Comparison of ENCODE assay signal across 17 cellular contexts in the genomic region with DNA sequence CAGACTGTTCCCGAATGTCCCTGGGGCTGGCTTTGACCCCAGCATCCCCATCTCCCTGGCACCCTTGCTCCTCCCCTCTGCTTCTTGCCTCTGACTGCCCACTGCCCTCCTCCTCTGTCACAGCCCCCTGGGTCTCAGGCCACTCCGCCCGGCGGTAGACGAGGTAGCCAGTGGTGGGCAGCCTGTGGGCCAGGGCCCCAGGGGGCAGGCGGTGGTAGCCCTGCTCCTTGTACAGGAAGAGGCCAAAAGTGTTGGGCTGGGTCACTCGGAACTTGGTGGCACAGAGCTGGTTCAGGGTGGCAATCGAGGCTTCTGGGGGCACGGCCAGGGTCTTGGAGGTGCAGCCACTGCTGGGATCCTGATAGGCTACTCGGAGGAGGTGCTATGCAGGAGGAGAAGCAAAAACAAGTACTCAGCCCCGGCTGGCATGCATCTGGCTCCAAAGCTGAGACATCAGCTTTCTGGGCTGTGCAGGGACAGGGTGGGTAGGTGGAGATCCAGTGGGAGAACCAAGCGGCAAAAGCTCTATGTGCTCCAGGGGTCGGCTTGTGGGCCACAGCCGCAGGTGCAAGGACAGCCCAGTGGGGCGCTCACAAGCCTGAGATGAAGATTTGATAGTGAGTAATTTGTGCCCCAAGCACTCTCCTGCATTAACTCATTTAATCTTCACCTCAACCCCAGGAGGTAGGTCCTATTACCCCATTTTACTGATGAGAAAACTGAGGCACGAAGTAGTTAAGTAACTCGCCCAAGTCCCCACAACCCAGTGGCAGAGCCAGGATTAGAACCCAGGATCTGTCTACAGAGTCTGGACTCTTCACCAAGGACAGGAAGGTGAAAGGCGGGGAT. TPM values are rescaled to one million over a fixed set of nuclear protein-coding genes. Genes with fewer than 3 reads are reported as not detected.
"Had no signal": no experiment of that assay in that cellular context is flagged by ENCODE, and none has a peak within 500 bp of the region (broad histone marks: within the 10 kb centered on the region; RNA-seq: fewer than 3 reads in every experiment).

No MANE protein-coding gene starts in this region.

- H3K27ac ChIP-seq: ascending aorta, coronary artery, neutrophil, right lobe of liver, testis had no signal

- H3K9me3 ChIP-seq: ascending aorta, neutrophil, right lobe of liver, testis had no signal

- ATAC-seq: activated T-cell treated with anti-CD3 and anti-CD28 coated beads, Interleukin-2, amount 50 U/mL, for 4 hours; naive thymus-derived CD4-positive, alpha-beta T cell; right lobe of liver; stimulated activated naive CD8-positive, alpha-beta T cell treated with anti-CD3 and anti-CD28 coated beads, Interleukin-15, Interleukin-2, amounts not matched to agents 100 U/mL and 50 U/mL, for 24 hours had no signal

- H3K36me3 ChIP-seq: right lobe of liver had no signal

- H3K27me3 ChIP-seq: ascending aorta, right lobe of liver, testis had no signal

- H3K4me3 Mint-ChIP-seq: activated T-cell treated with anti-CD3 and anti-CD28 coated beads, Interleukin-2, amount 50 U/mL, for 4 hours; T-helper 2 cell treated with Interferon-gamma antibody and Interleukin-4, amounts not matched to agents 5 μg/mL and 100 μg/mL, for 36 hours had no signal

- DNase-seq: activated effector memory CD4-positive, alpha-beta T cell treated with anti-CD3 and anti-CD28 coated beads, Interleukin-2, amount 50 U/mL, for 16 hours; activated T-cell treated with anti-CD3 and anti-CD28 coated beads, Interleukin-2, amount 50 U/mL, for 4 hours; caudate nucleus; effector CD8-positive, alpha-beta T cell; foreskin melanocyte; naive thymus-derived CD4-positive, alpha-beta T cell; stimulated activated CD4-positive, alpha-beta T cell treated with anti-CD3 and anti-CD28 coated beads, Interleukin-12 subunit alpha, Interleukin-12 subunit beta, amount 100 ng/mL, for 4 hours; stimulated activated naive CD8-positive, alpha-beta T cell treated with anti-CD3 and anti-CD28 coated beads, Interleukin-15, Interleukin-2, amounts not matched to agents 100 U/mL and 50 U/mL, for 24 hours; SW 1271; testis had no signal

- H3K9me3 Mint-ChIP-seq: activated T-cell treated with anti-CD3 and anti-CD28 coated beads, Interleukin-2, amount 50 U/mL, for 4 hours; naive thymus-derived CD4-positive, alpha-beta T cell; T-helper 2 cell treated with Interferon-gamma antibody and Interleukin-4, amounts not matched to agents 5 μg/mL and 100 μg/mL, for 36 hours had no signal

- H3K4me3 ChIP-seq: ascending aorta, coronary artery, lung, right lobe of liver, testis had no signal

- H3K27ac Mint-ChIP-seq: progenitor cell of endocrine pancreas; T-helper 2 cell treated with Interferon-gamma antibody and Interleukin-4, amounts not matched to agents 5 μg/mL and 100 μg/mL, for 36 hours had no signal

RNA-seq across cellular contexts. Expression of a gene that starts 39.0 kb away (rescaled TPM):
- total RNA-seq: ascending aorta had no signal
